ENCODE assay signal across 8 cellular contexts in the genomic region with DNA sequence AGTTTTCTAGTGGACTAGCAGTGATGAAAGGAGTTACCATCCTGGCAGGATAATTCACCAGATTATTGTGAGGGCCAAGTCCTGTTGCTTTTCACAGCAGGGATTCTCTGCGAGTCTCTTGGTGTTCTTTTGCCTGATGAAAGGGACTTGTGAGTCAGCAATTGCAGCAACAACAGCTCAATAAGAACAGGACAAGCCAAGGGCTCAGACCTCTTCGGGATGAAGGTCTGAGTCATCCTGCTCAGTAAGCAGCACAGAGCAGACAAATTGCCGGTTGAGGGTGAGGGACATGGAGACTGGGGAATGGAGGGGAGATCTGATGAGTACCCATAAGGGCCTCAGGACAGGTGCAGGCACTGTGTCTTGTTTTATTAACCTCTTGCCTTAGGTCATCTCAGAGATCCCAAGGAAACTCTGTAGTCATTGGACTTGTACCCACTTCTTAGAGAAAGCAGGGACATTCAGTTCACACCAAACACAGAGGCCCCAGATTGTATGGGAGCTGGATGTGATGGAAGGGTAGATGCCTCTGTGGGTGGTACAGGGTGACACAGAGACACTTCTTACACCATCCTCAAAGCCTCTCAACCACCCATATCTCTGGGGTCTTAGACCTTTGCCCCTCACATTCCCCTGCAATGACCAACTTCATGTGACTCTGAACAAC.
A peak's percentile ranks its signal among the peaks of the same experiment; 100 is the strongest.
DNase-seq lines count a peak whose midpoint lies in the region; ATAC-seq and TF ChIP-seq lines count a peak whose summit lies in the region.

No MANE protein-coding gene starts in this region.

- no peak for ATAC-seq in HG03045 (IDR thresholded peaks at IDR 0.05; ENCODE audit: unreplicated experiment)
- no peak for ATAC-seq in HG02981 (IDR thresholded peaks at IDR 0.05; ENCODE audit: unreplicated experiment)
- no peak for ATAC-seq in GM19324 (IDR thresholded peaks at IDR 0.05; ENCODE audit: low FRiP score, unreplicated experiment)

- H3K4me3 Mint-ChIP-seq in brain = no peak overlapping the region

- no peak for TF ChIP-seq CTCF in brain (conservative IDR thresholded peaks at IDR 0.05)

- H3K9me3 ChIP-seq in mesodermal cell (ENCODE audit: control insufficient read depth, low read length) = no peaks in the 10 kb centered on the region

- no peaks in the 10 kb centered on the region for H3K36me3 ChIP-seq in mesodermal cell (ENCODE audit: control insufficient read depth, insufficient read depth, low read length)

- H3K27me3 Mint-ChIP-seq in brain = peaks cover 4% of the 10 kb centered on the region

- peaks cover 23% of the 10 kb centered on the region for H3K4me1 ChIP-seq in mesodermal cell (ENCODE audit: control insufficient read depth, insufficient read depth, low read length, poor library complexity, severe bottlenecking)

- peak overlapping the region; percentile 48 for H3K27ac ChIP-seq in mesodermal cell (ENCODE audit: low read depth, low read length, severe bottlenecking)

- H3K27ac Mint-ChIP-seq in brain = peak overlapping the region in 3 of 5 experiments; percentile 57 to 86 (median 60)

- 7 to 12% methylated on average over 3 of the region's 3 CpGs for WGBS in mesodermal cell (ENCODE audit: insufficient coverage in 2 of 2), 2 experiments

- no peaks in the 10 kb centered on the region for H3K36me3 Mint-ChIP-seq in brain

- peaks cover 74% of the 10 kb centered on the region for H3K4me1 Mint-ChIP-seq in brain

- H3K4me3 ChIP-seq in mesodermal cell (ENCODE audit: extremely low read depth, insufficient read depth, low read length, poor library complexity, severe bottlenecking) = no peak overlapping the region

- DNase-seq in CD1c-positive myeloid dendritic cell (ENCODE audit: extremely low spot score) (peak; percentile 65), LoVo (ENCODE audit: low spot score) (peak; percentile 74), NCI-H526 (lab: John Stamatoyannopoulos, UW) (no peak)

- peaks cover 0 to 5% (median 0%) of the 10 kb centered on the region in 5 experiments for H3K9me3 Mint-ChIP-seq in brain

Comparison
In these comparisons a context has a peak if more than half of its experiments do, and no peak if none do; other contexts are left out.
1. DNase-seq: peak in CD1c-positive myeloid dendritic cell (single experiment) and LoVo (single experiment); none in NCI-H526 (0 of 2).